ENCODE assay signal across 18 cellular contexts in the genomic region with DNA sequence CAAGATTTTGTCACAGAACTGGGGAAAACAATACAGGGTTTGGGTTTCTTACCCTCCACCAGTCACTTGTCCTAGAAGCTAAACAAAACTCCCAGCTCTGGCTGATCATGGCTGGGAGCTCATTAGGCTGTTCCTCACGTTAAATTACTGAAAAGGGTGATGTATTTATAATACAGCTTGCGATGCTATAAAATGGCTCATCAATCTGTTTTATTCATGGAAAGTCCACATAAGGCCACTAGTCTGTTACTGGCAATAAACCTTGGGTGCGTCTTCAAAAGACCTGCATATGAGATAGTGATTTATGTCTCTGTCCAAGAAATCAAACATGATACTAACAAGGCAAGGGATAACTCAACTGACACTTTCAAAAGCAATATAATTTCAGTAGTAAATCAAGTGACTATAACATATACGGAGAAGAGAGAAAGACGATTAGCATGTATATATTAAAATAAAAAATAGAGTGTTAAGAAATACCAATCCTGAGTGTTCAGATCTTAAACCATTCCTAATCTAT.
"Had no signal": no experiment of that assay in that cellular context is flagged by ENCODE, and none has a peak within 500 bp of the region (broad histone marks: within the 10 kb centered on the region; RNA-seq: fewer than 3 reads in every experiment).

No MANE protein-coding gene starts in this region.

- ATAC-seq: activated CD8-positive, alpha-beta memory T cell treated with anti-CD3 and anti-CD28 coated beads, Interleukin-2, amount 10 ng/mL, durations not matched to agents 7 days and 5 days; activated CD8-positive, alpha-beta T cell treated with anti-CD3 and anti-CD28 coated beads for 36 hours; body of pancreas; naive thymus-derived CD4-positive, alpha-beta T cell; stimulated activated naive CD8-positive, alpha-beta T cell treated with anti-CD3 and anti-CD28 coated beads, Interleukin-15, Interleukin-2, amounts not matched to agents 100 U/mL and 50 U/mL, for 24 hours had no signal

- H3K4me1 ChIP-seq: body of pancreas, left ventricle myocardium inferior, spleen had no signal

- H3K36me3 ChIP-seq: cardiac muscle cell, left ventricle myocardium inferior, spleen had no signal

- H3K27ac ChIP-seq: body of pancreas, cardiac muscle cell, left ventricle myocardium inferior, spleen, VCaP had no signal

- H3K4me3 ChIP-seq: body of pancreas, cardiac muscle cell, left ventricle myocardium inferior, spleen had no signal

- DNase-seq: activated CD4-positive, alpha-beta T cell treated with anti-CD3 and anti-CD28 coated beads, Interleukin-2, amount 10 ng/mL, durations not matched to agents 7 days and 5 days; activated CD4-positive, CD25-positive, alpha-beta regulatory T cell treated with anti-CD3 and anti-CD28 coated beads, Interleukin-2, amount 50 U/mL, for 72 hours; activated CD8-positive, alpha-beta memory T cell treated with anti-CD3 and anti-CD28 coated beads, Interleukin-2, amount 10 ng/mL, durations not matched to agents 7 days and 5 days; activated CD8-positive, alpha-beta T cell treated with anti-CD3 and anti-CD28 coated beads for 36 hours; activated gamma-delta T cell; activated naive CD4-positive, alpha-beta T cell treated with anti-CD3 and anti-CD28 coated beads, Interleukin-2, amount 50 U/mL, for 16 hours; activated T-cell treated with anti-CD3 and anti-CD28 coated beads for 4 hours; anterior cingulate cortex; body of pancreas; cortex of kidney; endodermal cell; left ventricle myocardium inferior; naive thymus-derived CD4-positive, alpha-beta T cell; spleen; stimulated activated CD4-positive, alpha-beta T cell treated with anti-CD3 and anti-CD28 coated beads, Interleukin-4, amount 100 ng/mL, for 1 hour; stimulated activated naive CD8-positive, alpha-beta T cell treated with anti-CD3 and anti-CD28 coated beads, Interleukin-15, Interleukin-2, amounts not matched to agents 100 U/mL and 50 U/mL, for 24 hours had no signal

- H3K9me3 ChIP-seq: body of pancreas, left ventricle myocardium inferior, spleen had no signal

- H3K27me3 ChIP-seq: body of pancreas, spleen had no signal
